In genomic region chr10:3698312-3698711, GRCh38 we compare ENCODE assay signal across 8 cellular contexts.
"Had no signal": no experiment of that assay in that cellular context is flagged by ENCODE, and none has a peak within 500 bp of the region (broad histone marks: within the 10 kb centered on the region; RNA-seq: fewer than 3 reads in every experiment).

No MANE protein-coding gene starts in this region.

- DNase-seq: GM23248, GOT3, H7, HFFc6, IMR-90 had no signal

- H3K36me3 ChIP-seq: HAP-1 had no signal

- H3K4me1 ChIP-seq: HAP-1 had no signal

- ATAC-seq: HCT116, K562 had no signal

- H2AFZ ChIP-seq: GM23248 had no signal

- H3K27ac ChIP-seq: GM23248 had no signal

- H3K9ac ChIP-seq: GM23248 had no signal

- H3K4me3 ChIP-seq: GM23248, HAP-1, K562 had no signal

- H3K9me3 ChIP-seq: HAP-1 had no signal
